Comparison of ENCODE assay signal across 10 cellular contexts in genomic region chr5:76785493-76785892, GRCh38. TPM values are rescaled to one million over a fixed set of nuclear protein-coding genes. Genes with fewer than 3 reads are reported as not detected.
A peak's percentile ranks its signal among the peaks of the same experiment; 100 is the strongest.
DNase-seq lines count a peak whose midpoint lies in the region; TF ChIP-seq lines count a peak whose summit lies in the region.
"Had no signal": no experiment of that assay in that cellular context is flagged by ENCODE, and none has a peak within 500 bp of the region (broad histone marks: within the 10 kb centered on the region; RNA-seq: fewer than 3 reads in every experiment).

No MANE protein-coding gene starts in this region.

- H3K79me2 ChIP-seq in mammary epithelial cell (ENCODE audit: insufficient read depth, low read length), result no peaks in the 10 kb centered on the region
- no peaks in the 10 kb centered on the region for H3K79me2 ChIP-seq in H9 (ENCODE audit: insufficient read depth, low read length)

- no peak overlapping the region for H2AK5ac ChIP-seq in H9 (ENCODE audit: insufficient read length, low read length)

- no peak overlapping the region for H2BK12ac ChIP-seq in H9 (ENCODE audit: insufficient read length, low read depth, low read length)

- no peak overlapping the region for H3K27ac ChIP-seq in mammary epithelial cell (ENCODE audit: insufficient read depth, low read depth, low read length)
- H3K27ac ChIP-seq in liver (ENCODE audit: low read depth in 1 of 2, low read length in 2 of 2), result no peak overlapping the region
- H3K27ac ChIP-seq in H9 (ENCODE audit: insufficient read length, low read depth, low read length), result no peak overlapping the region
- H3K27ac ChIP-seq: BLaER1 had no signal

- no peaks in the 10 kb centered on the region for H3K27me3 ChIP-seq in mammary epithelial cell (ENCODE audit: insufficient read depth, low read length)
- no peaks in the 10 kb centered on the region for H3K27me3 ChIP-seq in liver (ENCODE audit: control insufficient read depth in 4 of 4, insufficient read depth in 4 of 4, low read length in 3 of 4)
- no peaks in the 10 kb centered on the region for H3K27me3 ChIP-seq in H9 (ENCODE audit: insufficient read depth, low read length)
- H3K27me3 ChIP-seq: BLaER1 had no signal

- H3K18ac ChIP-seq in H9 (ENCODE audit: insufficient read length, low read depth, low read length), result no peak overlapping the region

- no peak overlapping the region for H3K14ac ChIP-seq in H9 (ENCODE audit: insufficient read depth, low read length)

- in situ Hi-C loops in mammary epithelial cell (cut with MboI; ENCODE audit: low sequenced_read_pairs in 2 of 2), result loop anchor here in 1 of 2 donors (5.0 kb wide), 1 partner anchor 37 kb away; no protein-coding TSS in a partner anchor

- H3K36me3 Mint-ChIP-seq in H9 (ENCODE audit: insufficient read depth in 1 of 3, low read depth in 3 of 3), result peaks cover 9 to 14% (median 10%) of the 10 kb centered on the region in 3 experiments; a peak in 6 of 7 replicates

- H3K9ac ChIP-seq in mammary epithelial cell (ENCODE audit: insufficient read depth, low read length), result no peak overlapping the region
- no peak overlapping the region for H3K9ac ChIP-seq in liver (ENCODE audit: low read depth in 1 of 2, low read length in 2 of 2)
- no peak overlapping the region for H3K9ac ChIP-seq in H9 (ENCODE audit: extremely low read depth, insufficient read length, low read length)
- H3K9ac ChIP-seq: BLaER1 had no signal

- H3K4ac ChIP-seq in H9 (ENCODE audit: low read depth, low read length), result no peak overlapping the region

- H4K8ac ChIP-seq in H9 (replicated peaks; ENCODE audit: insufficient read length, low read depth, low read length), result no peak overlapping the region

- 64% methylated on average over 2 of the region's 3 CpGs for WGBS in mammary epithelial cell (ENCODE audit: low coverage, missing lambda C conversion rate)
- WGBS in liver, result 78% methylated on average over 3 of the region's 3 CpGs
- WGBS in H9 (ENCODE audit: extremely low coverage, insufficient read length, low lambda C conversion rate), result no CpG with 5 or more reads among the region's 3 CpGs

- H4K20me1 ChIP-seq in mammary epithelial cell (ENCODE audit: insufficient read depth, low read length) (no peaks in the 10 kb centered on the region), H9 (ENCODE audit: control insufficient read depth, insufficient read depth, insufficient read length) (no peaks in the 10 kb centered on the region)
- H4K20me1 ChIP-seq: BLaER1 had no signal

- H2AFZ ChIP-seq in mammary epithelial cell (ENCODE audit: low read depth, low read length) (no peak overlapping the region), H9 (ENCODE audit: low read length) (no peak overlapping the region)

- CTCF ChIA-PET in mammary epithelial cell (lab: Charles Lee; ENCODE audit: low non-redundant PET), result no interaction called here

- H2BK5ac ChIP-seq in H9 (ENCODE audit: insufficient read length, low read length), result no peak overlapping the region

- dilution Hi-C loops in mammary epithelial cell (cut with HindIII; ENCODE audit: low sequenced_read_pairs), result no loop called here

- H3K23me2 ChIP-seq in H9 (ENCODE audit: insufficient read length, low read depth, low read length, poor library complexity, severe bottlenecking), result no peaks in the 10 kb centered on the region

- H3K4me3 ChIP-seq in mammary epithelial cell (replicated peaks in 1 of 3; ENCODE audit: insufficient read depth in 1 of 3, low read depth in 2 of 3, low read length in 3 of 3) (no peak overlapping the region), liver (ENCODE audit: low read depth in 1 of 3, low read length in 3 of 3) (no peak overlapping the region)
- H3K4me3 ChIP-seq: BLaER1 had no signal

- no peak overlapping the region for H4K5ac ChIP-seq in H9 (ENCODE audit: insufficient read length, low read depth, low read length)

- no peak overlapping the region for H3T11ph ChIP-seq in H9 (ENCODE audit: low read length)

- peak; percentile 56 for DNase-seq in DMS53 (lab: John Stamatoyannopoulos, UW)
- peak; percentile 22 for DNase-seq in NCI-H69 (lab: John Stamatoyannopoulos, UW)
- peak; percentile 56 for DNase-seq in mammary epithelial cell
- DNase-seq in H9, result no peak
- DNase-seq in NCI-H1105 (lab: John Stamatoyannopoulos, UW), result no peak
- no peak for DNase-seq in DMS153 treated with DMSO at 0.1 percent for 48 hours (lab: John Stamatoyannopoulos, UW; ENCODE audit: unreplicated experiment)
- no peak for DNase-seq in stimulated activated CD8-positive, alpha-beta memory T cell treated with anti-CD3 and anti-CD28 coated beads, Interleukin-4, amount 100 ng/mL, for 48 hours
- DNase-seq: activated CD4-positive, CD25-positive, alpha-beta regulatory T cell had no signal

- H3K9me3 ChIP-seq in mammary epithelial cell (replicated peaks; ENCODE audit: insufficient read depth, low read length), result no peaks in the 10 kb centered on the region
- H3K9me3 ChIP-seq in liver (ENCODE audit: control insufficient read depth in 4 of 4, low read length in 3 of 4), result no peaks in the 10 kb centered on the region
- no peaks in the 10 kb centered on the region for H3K9me3 ChIP-seq in H9 (ENCODE audit: control insufficient read depth, low read depth, low read length)
- H3K9me3 ChIP-seq: BLaER1 had no signal

- H3K23ac ChIP-seq in H9 (ENCODE audit: insufficient read length, low read depth, low read length), result no peak overlapping the region

- no peak overlapping the region for H2BK20ac ChIP-seq in H9 (ENCODE audit: low read depth, low read length, poor library complexity, severe bottlenecking)

- no peaks in the 10 kb centered on the region; the same call in 1 of the 2 replicates for H3K27me3 Mint-ChIP-seq in H9 (ENCODE audit: low read depth)

- H3K4me2 ChIP-seq in mammary epithelial cell (ENCODE audit: insufficient read depth, low read depth, low read length) (peak overlapping the region; percentile 41), H9 (ENCODE audit: insufficient read depth, insufficient read length, low read length) (no peak overlapping the region)
- H3K4me2 ChIP-seq: BLaER1 had no signal

- no peak overlapping the region for H3K27ac Mint-ChIP-seq in H9

- no peak overlapping the region for H2BK15ac ChIP-seq in H9 (ENCODE audit: low read depth, low read length)

- H3K4me1 ChIP-seq in mammary epithelial cell (ENCODE audit: insufficient read depth, low read length) (peaks cover 22% of the 10 kb centered on the region), liver (ENCODE audit: control insufficient read depth in 4 of 4, insufficient read depth in 4 of 4, low read length in 3 of 4) (peaks cover 0 to 4% (median 0%) of the 10 kb centered on the region in 4 donors), H9 (ENCODE audit: insufficient read depth, low read length) (no peaks in the 10 kb centered on the region; the same call in 1 of the 2 replicates)
- H3K4me1 ChIP-seq: BLaER1 had no signal

- H3K56ac ChIP-seq in H9 (ENCODE audit: insufficient read length, low read depth, low read length), result no peak overlapping the region

- H3K4me3 Mint-ChIP-seq in H9, result no peak overlapping the region

- BruUV-seq in mammary epithelial cell (replicated peaks; lab: Mats Ljungman, UMichigan), result no TSS peak

- no peak for TF ChIP-seq RAD21 in liver (IDR thresholded peaks at IDR 0.05)

- H4K91ac ChIP-seq in H9 (ENCODE audit: insufficient read length, low read depth, low read length), result no peak overlapping the region

- H3K79me1 ChIP-seq in H9 (ENCODE audit: insufficient read depth, low read depth, low read length, poor library complexity, severe bottlenecking), result no peaks in the 10 kb centered on the region

- H3K4me1 Mint-ChIP-seq in H9, result peaks cover 35 to 44% of the 10 kb centered on the region in 2 experiments

- H3K9me3 Mint-ChIP-seq in H9, result peaks cover 10 to 15% of the 10 kb centered on the region in 2 experiments

- no peak overlapping the region for H2BK120ac ChIP-seq in H9 (ENCODE audit: low read depth, low read length, poor library complexity, severe bottlenecking)

- H3K36me3 ChIP-seq in mammary epithelial cell (ENCODE audit: insufficient read depth, low read length) (no peaks in the 10 kb centered on the region), liver (ENCODE audit: control insufficient read depth in 4 of 4, insufficient read depth in 3 of 4, low read depth in 1 of 4, low read length in 3 of 4) (no peaks in the 10 kb centered on the region)
- H3K36me3 ChIP-seq: BLaER1 had no signal

- TF ChIP-seq CTCF in mammary epithelial cell (conservative IDR thresholded peaks at IDR 0.05 in 1 of 2, IDR thresholded peaks at IDR 0.05 in 1 of 2; ENCODE audit: extremely low read depth in 1 of 2, insufficient read depth in 1 of 2, low read depth in 1 of 2, low read length in 2 of 2), result no peak
- TF ChIP-seq CTCF in liver (IDR thresholded peaks at IDR 0.05; ENCODE audit: low read depth, low read length, missing input control), result no peak
- TF ChIP-seq CTCF in H9 (conservative IDR thresholded peaks at IDR 0.05), result no peak

- intact Hi-C loops in mammary epithelial cell (cut with micrococcal nuclease), result no loop called here

TF ChIP-seq in liver, 16 proteins besides CTCF, POLR2A, EP300 and RAD21 (continues in another document):
- TF ChIP-seq REST (IDR thresholded peaks at IDR 0.05) (no peak), TAF1 (conservative IDR thresholded peaks at IDR 0.05) (no peak), JUND (IDR thresholded peaks at IDR 0.05) (peak; percentile 89 to 96), NR2F2 (IDR thresholded peaks at IDR 0.05) (no peak)

RNA-seq across cellular contexts. Expression of gene F2RL1, which starts 33.3 kb away (rescaled TPM):
- total RNA-seq in mammary epithelial cell (10 to 100 TPM; 57.2 to 93.5 TPM), liver (1 to 10 TPM; 3.1 to 3.8 TPM), H9 (2021) (22.4 and 23.0 TPM in 2 replicates)
- polyA plus RNA-seq in mammary epithelial cell (65.6 TPM), liver (1 to 10 TPM; 7.7 to 8.9 TPM)
- 106 TPM for polyA minus RNA-seq in mammary epithelial cell

Comparison
In these comparisons a context has a peak if more than half of its experiments do, and no peak if none do; other contexts are left out.
1. DNase-seq: peak in DMS53 (single experiment), NCI-H69 (single experiment) and mammary epithelial cell (single experiment); none in H9 (single experiment), NCI-H1105 (single experiment), DMS153 treated with DMSO at 0.1 percent for 48 hours (single experiment) and stimulated activated CD8-positive, alpha-beta memory T cell treated with anti-CD3 and anti-CD28 coated beads, Interleukin-4, amount 100 ng/mL, for 48 hours (single experiment).